In genomic region chr10:35184527-35185171, GRCh38 we compare ENCODE assay signal across 14 cellular contexts. TPM values are rescaled to one million over a fixed set of nuclear protein-coding genes. Genes with fewer than 3 reads are reported as not detected.
A peak's percentile ranks its signal among the peaks of the same experiment; 100 is the strongest.
DNase-seq lines count a peak whose midpoint lies in the region; ATAC-seq, FAIRE-seq and TF ChIP-seq lines count a peak whose summit lies in the region.
"Had no signal": no experiment of that assay in that cellular context is flagged by ENCODE, and none has a peak within 500 bp of the region (broad histone marks: within the 10 kb centered on the region; RNA-seq: fewer than 3 reads in every experiment).

No MANE protein-coding gene starts in this region.

- no peaks in the 10 kb centered on the region for H3K27me3 Mint-ChIP-seq in CD4-positive, alpha-beta T cell
- H3K27me3 Mint-ChIP-seq: activated naive CD4-positive, alpha-beta T cell treated with anti-CD3 and anti-CD28 coated beads, Interleukin-2, amount 50 U/mL, for 24 hours; effector memory CD8-positive, alpha-beta T cell had no signal

- no peak overlapping the region for H3K4me3 ChIP-seq in K562
- no peak overlapping the region for H3K4me3 ChIP-seq in breast epithelium

- H2AFZ ChIP-seq in K562 (ENCODE audit: low read depth, low read length) = no peak overlapping the region

- no peak overlapping the region for H3K9ac ChIP-seq in K562 (ENCODE audit: insufficient read depth in 1 of 2, low read depth in 2 of 2, low read length in 2 of 2)

- no peak overlapping the region for H3K4me3 Mint-ChIP-seq in CD4-positive, alpha-beta T cell
- H3K4me3 Mint-ChIP-seq: activated naive CD4-positive, alpha-beta T cell treated with anti-CD3 and anti-CD28 coated beads, Interleukin-2, amount 50 U/mL, for 24 hours; effector memory CD8-positive, alpha-beta T cell; stimulated activated effector memory CD8-positive, alpha-beta T cell treated with anti-CD3 and anti-CD28 coated beads, Interleukin-12 subunit alpha, Interleukin-12 subunit beta, amount 100 ng/mL, for 72 hours had no signal

- in situ Hi-C loops in K562 (cut with MboI) = no loop called here

- H3K27ac ChIP-seq in CD4-positive, alpha-beta T cell (ENCODE audit: low read depth, low read length) = no peak overlapping the region
- no peak overlapping the region for H3K27ac ChIP-seq in K562 (ENCODE audit: extremely low read depth, low read depth, low read length)
- peak overlapping the region in 1 of 2 donors; percentile 22 for H3K27ac ChIP-seq in breast epithelium

- no peak for DNase-seq in CD4-positive, alpha-beta T cell
- no peak for DNase-seq in K562 (ENCODE audit: extremely low read depth in 1 of 4, low spot score in 3 of 4)
- DNase-seq in urothelium cell line (ENCODE audit: low spot score) = no peak
- DNase-seq in cerebellar nuclear complex (lab: John Stamatoyannopoulos, UW) = no peak
- DNase-seq in breast epithelium (ENCODE audit: low spot score in 2 of 2) = no peak
- DNase-seq in NCI-H510A (lab: John Stamatoyannopoulos, UW) = no peak
- DNase-seq: activated CD4-positive, alpha-beta T cell treated with anti-CD3 and anti-CD28 coated beads, Interleukin-2, amount 50 U/mL, for 48 hours; AML-193; effector memory CD8-positive, alpha-beta T cell had no signal

- H3K27me3 ChIP-seq in CD4-positive, alpha-beta T cell (ENCODE audit: control insufficient read depth, insufficient read depth, low read length) = no peaks in the 10 kb centered on the region
- H3K27me3 ChIP-seq in K562 (ENCODE audit: control insufficient read depth in 2 of 2, insufficient read depth in 2 of 2, low read length in 2 of 2) (no peaks in the 10 kb centered on the region), breast epithelium (no peaks in the 10 kb centered on the region)

- intact Hi-C loops in CD4-positive, alpha-beta T cell (cut with DNase I, micrococcal nuclease) = no loop called here
- intact Hi-C loops in K562 (cut with micrococcal nuclease) (no loop called here), breast epithelium (cut with DNase I; ENCODE audit: low total_unique reads) (no loop called here)

- POLR2A ChIA-PET in CD4-positive, alpha-beta T cell (lab: Charles Lee) = interaction anchor here (1.3 to 2.0 kb wide), 2 partner anchors 11 to 58 kb away, joined by 5 to 10 read pairs; partner anchors contain the start of gene CREM
- POLR2A ChIA-PET in K562 (lab: Yijun Ruan, JAX) = interaction anchor here (0.5 to 1.5 kb wide), 2 partner anchors 12 to 327 kb away, joined by 4 read pairs; no protein-coding TSS in a partner anchor

- no peak for FAIRE-seq in K562 (lab: Jason Lieb, UNC)
- FAIRE-seq in urothelium cell line (lab: Jason Lieb, UNC) = no peak

- no peaks in the 10 kb centered on the region for H3K9me3 ChIP-seq in CD4-positive, alpha-beta T cell (ENCODE audit: control insufficient read depth, low read length)
- H3K9me3 ChIP-seq in K562 (replicated peaks; ENCODE audit: control insufficient read depth, insufficient read depth, low read depth, low read length) (no peaks in the 10 kb centered on the region), breast epithelium (no peaks in the 10 kb centered on the region)

- H3K79me2 ChIP-seq in K562 (ENCODE audit: control insufficient read depth, insufficient read depth, low read length) = no peaks in the 10 kb centered on the region

- H3K36me3 ChIP-seq in K562 (ENCODE audit: control insufficient read depth, insufficient read depth, low read length) (no peaks in the 10 kb centered on the region), breast epithelium (no peaks in the 10 kb centered on the region)

- H3K9me3 Mint-ChIP-seq in CD4-positive, alpha-beta T cell = no peaks in the 10 kb centered on the region
- H3K9me3 Mint-ChIP-seq: activated naive CD4-positive, alpha-beta T cell treated with anti-CD3 and anti-CD28 coated beads, Interleukin-2, amount 50 U/mL, for 24 hours; effector memory CD8-positive, alpha-beta T cell; stimulated activated effector memory CD8-positive, alpha-beta T cell treated with anti-CD3 and anti-CD28 coated beads, Interleukin-12 subunit alpha, Interleukin-12 subunit beta, amount 100 ng/mL, for 72 hours had no signal

- CTCF ChIA-PET in CD4-positive, alpha-beta T cell (lab: Charles Lee) = no interaction called here
- CTCF ChIA-PET in K562 (lab: Yijun Ruan, JAX; ENCODE audit: low intra/inter-chr PET ratio) = no interaction called here

- no peak for ATAC-seq in CD4-positive, alpha-beta T cell (ENCODE audit: poor library complexity)
- peak; percentile 40 for ATAC-seq in GM19351 (IDR thresholded peaks at IDR 0.05; ENCODE audit: unreplicated experiment)
- peak; percentile 58 for ATAC-seq in HG03066 (IDR thresholded peaks at IDR 0.05; ENCODE audit: low read depth, unreplicated experiment)
- ATAC-seq in K562 = no peak
- ATAC-seq: effector memory CD8-positive, alpha-beta T cell; SK-N-SH treated with all-trans-retinoic acid at 6 μM for 48 hours; stimulated activated effector memory CD8-positive, alpha-beta T cell treated with anti-CD3 and anti-CD28 coated beads, Interleukin-12 subunit alpha, Interleukin-12 subunit beta, amount 100 ng/mL, for 72 hours had no signal

- H3K4me2 ChIP-seq in K562 (ENCODE audit: insufficient read depth, low read length) = no peak overlapping the region

- no peak for TF ChIP-seq EP300 in K562 (IDR thresholded peaks at IDR 0.05; ENCODE audit: low read length)

- no peaks in the 10 kb centered on the region for H3K4me1 Mint-ChIP-seq in CD4-positive, alpha-beta T cell (ENCODE audit: low read depth)
- H3K4me1 Mint-ChIP-seq: activated naive CD4-positive, alpha-beta T cell treated with anti-CD3 and anti-CD28 coated beads, Interleukin-2, amount 50 U/mL, for 24 hours; stimulated activated effector memory CD8-positive, alpha-beta T cell treated with anti-CD3 and anti-CD28 coated beads, Interleukin-12 subunit alpha, Interleukin-12 subunit beta, amount 100 ng/mL, for 72 hours had no signal

- TF ChIP-seq RAD21 in K562 (CRISPR knock-in tag; conservative IDR thresholded peaks at IDR 0.05 in 1 of 2, IDR thresholded peaks at IDR 0.05 in 1 of 2) = no peak

- H3K27ac Mint-ChIP-seq in CD4-positive, alpha-beta T cell = peak overlapping the region; percentile 33
- H3K27ac Mint-ChIP-seq: activated naive CD4-positive, alpha-beta T cell treated with anti-CD3 and anti-CD28 coated beads, Interleukin-2, amount 50 U/mL, for 24 hours; stimulated activated effector memory CD8-positive, alpha-beta T cell treated with anti-CD3 and anti-CD28 coated beads, Interleukin-12 subunit alpha, Interleukin-12 subunit beta, amount 100 ng/mL, for 72 hours had no signal

- BruUV-seq in K562 (replicated peaks; lab: Mats Ljungman, UMichigan) = no TSS peak

- TF ChIP-seq CTCF in CD4-positive, alpha-beta T cell (IDR thresholded peaks at IDR 0.05) = no peak
- TF ChIP-seq CTCF in K562 (IDR thresholded peaks at IDR 0.05 in 2 of 3, conservative IDR thresholded peaks at IDR 0.05 in 1 of 3; ENCODE audit: insufficient read depth in 2 of 3, low read depth in 1 of 3, low read length in 3 of 3) = no peak
- TF ChIP-seq CTCF in breast epithelium (IDR thresholded peaks at IDR 0.05) = no peak

- no peak for TF ChIP-seq POLR2A in K562 (conservative IDR thresholded peaks at IDR 0.05)
- no peak for TF ChIP-seq POLR2A in breast epithelium (IDR thresholded peaks at IDR 0.05)

- no peaks in the 10 kb centered on the region for H4K20me1 ChIP-seq in K562 (replicated peaks; ENCODE audit: control insufficient read depth, insufficient read depth, low read length)

- no peaks in the 10 kb centered on the region for H3K9me1 ChIP-seq in K562 (ENCODE audit: control insufficient read depth, insufficient read depth, low read length)

- 64% methylated on average over 3 of the region's 4 CpGs for WGBS in K562 (ENCODE audit: insufficient coverage, low coverage, missing lambda C conversion rate)

- no peaks in the 10 kb centered on the region for H3K4me1 ChIP-seq in K562 (replicated peaks in 1 of 2; ENCODE audit: control insufficient read depth in 2 of 2, insufficient read depth in 2 of 2, low read length in 2 of 2)
- H3K4me1 ChIP-seq in breast epithelium = no peaks in the 10 kb centered on the region

- peaks cover 7% of the 10 kb centered on the region for H3K36me3 Mint-ChIP-seq in CD4-positive, alpha-beta T cell (ENCODE audit: low read depth)

TF ChIP-seq in K562, 482 proteins besides CTCF, POLR2A, EP300 and RAD21 (continues in another document):
- TF ChIP-seq ZNF24 (IDR thresholded peaks at IDR 0.05) = peak; percentile 92
- no peak for TF ChIP-seq SMAD3 (CRISPR knock-in tag; conservative IDR thresholded peaks at IDR 0.05)

RNA-seq across cellular contexts. Expression of gene CREM, which starts 58.0 kb away (rescaled TPM):
- 10 to 100 TPM; 65.7 to 67.0 TPM for total RNA-seq in CD4-positive, alpha-beta T cell
- 17.8 and 46.7 TPM in 2 replicates for total RNA-seq in K562 (2011; cell fraction: chromatin; rRNA removed; ENCODE audit: low replicate concordance)
- total RNA-seq in K562 (2011; cell fraction: nucleolus; rRNA removed) = 15.3 and 16.1 TPM in 2 replicates
- 22.4 and 38.3 TPM in 2 replicates for total RNA-seq in K562 (2011; cell fraction: nucleoplasm; rRNA removed)
- total RNA-seq in K562 (2014; rRNA removed) (46.6 and 50.7 TPM in 2 replicates), K562 (2014; rRNA removed; fragmentation: Illumina TruSeq; extraction: Trizol) (50.4 and 59.9 TPM in 2 replicates), K562 (2015; rRNA removed; fragmentation: Illumina TruSeq; extraction: Trizol) (38.6 and 39.1 TPM in 2 replicates), K562 (2021) (43.7 and 46.4 TPM in 2 replicates), breast epithelium (10 to 100 TPM; 30.6 to 55.4 (median 41.6) TPM)
- polyA plus RNA-seq in K562 (2011; rRNA removed) (51.7 and 70.2 TPM in 2 replicates), K562 (2014; fragmentation: Illumina TruSeq; extraction: Trizol) (44.2 and 51.3 TPM in 2 replicates), K562 (2014; fragmentation: Nextera tagmentation; extraction: Ambion mirVana) (10 to 100 TPM; 47.0 to 48.3 TPM), K562 (2014; rRNA removed) (63.0 and 69.4 TPM in 2 replicates)
- polyA plus RNA-seq in K562 (2011; cell fraction: cytosol; rRNA removed) = 37.7 and 43.8 TPM in 2 replicates
- 16.7 and 18.8 TPM in 2 replicates for polyA plus RNA-seq in K562 (2011; cell fraction: nucleus; rRNA removed)
- 51.9 and 60.3 TPM in 2 replicates for polyA plus RNA-seq in K562 (2012)
- polyA minus RNA-seq in K562 (2011; rRNA and poly(A)+ RNA removed) = 37.0 and 37.8 TPM in 2 replicates
- 13.2 and 13.5 TPM in 2 replicates for polyA minus RNA-seq in K562 (2011; cell fraction: cytosol; rRNA and poly(A)+ RNA removed)
- 11.7 and 14.1 TPM in 2 replicates for polyA minus RNA-seq in K562 (2011; cell fraction: nucleus; rRNA and poly(A)+ RNA removed)

Comparison
In these comparisons a context has a peak if more than half of its experiments do, and no peak if none do; other contexts are left out.
1. ATAC-seq: peak in GM19351 (single experiment) and HG03066 (single experiment); none in CD4-positive, alpha-beta T cell (single experiment) and K562 (single experiment).